Comparison of ENCODE assay signal across 8 cellular contexts in the genomic region with DNA sequence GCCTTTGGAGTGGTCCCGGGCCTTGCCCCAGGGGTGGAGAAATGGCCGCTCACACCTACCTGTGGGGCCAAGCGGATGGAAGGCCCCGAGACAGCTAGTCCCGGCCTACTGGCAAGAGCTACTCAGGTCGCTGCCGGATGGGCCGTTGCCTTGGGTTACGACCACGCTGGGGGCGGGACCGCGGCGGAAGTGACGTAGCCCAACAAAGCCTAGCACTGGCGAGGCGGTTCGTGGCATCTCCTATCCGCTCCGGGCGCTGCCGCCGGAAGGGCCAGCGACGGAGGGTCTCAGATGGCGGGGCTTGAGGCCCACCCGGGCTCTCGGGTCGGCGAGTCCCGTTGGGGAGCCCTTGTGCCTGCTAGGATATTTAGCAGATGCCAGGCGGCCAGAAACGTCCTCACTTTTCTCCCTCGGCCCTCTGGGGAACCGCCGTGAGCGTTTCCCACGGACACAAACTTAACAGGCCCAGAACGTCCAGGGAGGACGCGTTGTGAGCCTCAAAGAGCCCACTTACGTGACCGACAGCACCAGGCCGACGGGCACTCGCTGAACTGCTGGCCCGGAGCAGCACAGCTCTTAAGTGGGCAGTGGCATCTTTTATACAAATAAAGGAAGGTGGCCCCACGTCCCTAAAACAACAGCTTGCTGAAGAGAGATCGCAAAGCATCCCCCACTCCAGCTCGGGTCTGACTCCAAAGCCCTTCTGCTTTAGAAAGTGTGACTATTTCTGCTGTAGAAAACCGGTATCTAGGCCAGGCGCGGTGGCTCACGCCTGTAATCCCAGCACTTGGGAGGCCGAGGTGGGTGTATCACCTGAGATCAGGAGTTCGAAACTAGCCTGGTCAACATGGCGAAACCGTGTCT. TPM values are rescaled to one million over a fixed set of nuclear protein-coding genes. Genes with fewer than 3 reads are reported as not detected.
A peak's percentile ranks its signal among the peaks of the same experiment; 100 is the strongest.
DNase-seq lines count a peak whose midpoint lies in the region; ATAC-seq, FAIRE-seq and TF ChIP-seq lines count a peak whose summit lies in the region.

A gene with protein sequence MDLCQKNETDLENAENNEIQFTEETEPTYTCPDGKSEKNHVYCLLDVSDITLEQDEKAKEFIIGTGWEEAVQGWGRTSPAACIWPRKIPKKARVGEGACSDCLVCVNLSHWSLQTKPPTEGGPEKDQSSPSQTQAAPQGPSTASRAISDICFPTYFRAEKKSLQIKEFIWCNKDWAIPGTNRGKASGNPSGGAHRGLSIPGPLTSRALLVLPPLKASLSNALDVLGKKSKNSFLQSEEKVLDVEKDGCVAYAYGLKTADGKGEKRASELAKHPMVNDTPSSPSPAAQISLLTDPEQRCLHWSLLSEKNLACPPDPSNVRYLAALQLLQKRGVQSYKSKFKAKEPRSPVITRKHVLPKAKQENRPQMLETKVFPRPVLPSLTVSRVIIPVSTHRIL (minus strand): TSS at position 162 of the 864 bp plus-strand sequence. CDS start 13,283 bp downstream, outside the sequence.

- no peaks in the 10 kb centered on the region for H3K9me3 ChIP-seq in cardiac muscle cell (ENCODE audit: low read depth)
- no peaks in the 10 kb centered on the region for H3K9me3 ChIP-seq in pancreas
- H3K9me3 ChIP-seq in thyroid gland: no peaks in the 10 kb centered on the region

- WGBS in pancreas, 2 donors: 11 to 12% methylated on average over 52 to 58 of the region's 58 CpGs
- WGBS in thyroid gland, 2 donors: 9 to 33% methylated on average over 10 to 36 of the region's 58 CpGs

- H3K27ac ChIP-seq in cardiac muscle cell: peak within 1 kb of the TSS; percentile 96
- peak within 1 kb of the TSS; percentile 86 to 95 (median 92) for H3K27ac ChIP-seq in pancreas
- peak within 1 kb of the TSS; percentile 88 to 96 (median 93) for H3K27ac ChIP-seq in thyroid gland

- DNase-seq in GM12865 (ENCODE audit: low read depth): peak; percentile 97
- DNase-seq in NCI-H1105 treated with DMSO at 0.1 percent for 48 hours (lab: John Stamatoyannopoulos, UW): peak; percentile 81
- DNase-seq in SKM-1 (lab: John Stamatoyannopoulos, UW; ENCODE audit: unreplicated experiment): peak; percentile 81
- peak; percentile 94 for DNase-seq in activated naive CD8-positive, alpha-beta T cell treated with anti-CD3 and anti-CD28 coated beads, Interleukin-2, amount 50 U/mL, for 16 hours (ENCODE audit: low read depth, low spot score)
- peak; percentile 97 to 98 for DNase-seq in cardiac muscle cell (ENCODE audit: low read depth in 1 of 2, low spot score in 1 of 2)
- peak; percentile 97 to 99 (median 98) for DNase-seq in pancreas
- DNase-seq in thyroid gland: peak; percentile 98

- ATAC-seq in HG02678 (IDR thresholded peaks at IDR 0.05; ENCODE audit: unreplicated experiment) (peak; percentile 94), pancreas (peak; percentile 96 to 99 (median 97))

- no peaks in the 10 kb centered on the region for H3K4me1 ChIP-seq in cardiac muscle cell (ENCODE audit: low read depth)
- H3K4me1 ChIP-seq in pancreas: peaks cover 0 to 3% (median 0%) of the 10 kb centered on the region in 3 donors
- H3K4me1 ChIP-seq in thyroid gland: peaks cover 21 to 24% of the 10 kb centered on the region in 2 donors

- TF ChIP-seq CTCF in GM12865 (IDR thresholded peaks at IDR 0.05; ENCODE audit: insufficient read depth, low read depth, low read length, missing control alignments): no peak
- no peak for TF ChIP-seq CTCF in cardiac muscle cell (IDR thresholded peaks at IDR 0.05; ENCODE audit: low read depth, low read length)
- no peak for TF ChIP-seq CTCF in pancreas (IDR thresholded peaks at IDR 0.05)
- TF ChIP-seq CTCF in thyroid gland (IDR thresholded peaks at IDR 0.05): peak in 2 of 6 experiments; percentile 6 to 12

- FAIRE-seq in pancreas (lab: Jason Lieb, UNC): no peak

- H3K36me3 ChIP-seq in cardiac muscle cell: no peaks in the 10 kb centered on the region
- no peaks in the 10 kb centered on the region for H3K36me3 ChIP-seq in pancreas
- no peaks in the 10 kb centered on the region for H3K36me3 ChIP-seq in thyroid gland

- H3K4me3 ChIP-seq in GM12865 (ENCODE audit: low read depth, low read length): peak within 1 kb of the TSS; percentile 75
- peak within 1 kb of the TSS; percentile 88 for H3K4me3 ChIP-seq in cardiac muscle cell
- H3K4me3 ChIP-seq in pancreas: peak within 1 kb of the TSS; percentile 45 to 68 (median 48)
- H3K4me3 ChIP-seq in thyroid gland (replicated peaks in 1 of 3): peak within 1 kb of the TSS; percentile 5 to 38 (median 14)

- TF ChIP-seq POLR2A in thyroid gland (IDR thresholded peaks at IDR 0.05): peak; percentile 5 to 84

- H3K27me3 ChIP-seq in cardiac muscle cell (no peaks in the 10 kb centered on the region), pancreas (no peaks in the 10 kb centered on the region), thyroid gland (no peaks in the 10 kb centered on the region)

- intact Hi-C loops in pancreas (cut with DNase I) (no loop called here), thyroid gland (cut with DNase I) (loop anchor here (2.0 to 10.0 kb wide), 3 partner anchors 19 to 73 kb away; a partner anchor contains a TSS)

RNA-seq across cellular contexts. Expression of the gene that starts here (rescaled TPM):
- 0.60 and 1.9 TPM in 2 replicates for total RNA-seq in cardiac muscle cell
- 0.60 and 1.7 TPM in 2 replicates for polyA plus RNA-seq in cardiac muscle cell
- total RNA-seq in pancreas: under 1 TPM in 5 of 6 donors, not detected in 1; 0.08 to 0.81 (median 0.20) TPM
- 1 to 10 TPM in 1 of 2 donors, under 1 TPM in 1; 0.84 to 1.4 TPM for polyA plus RNA-seq in pancreas
- total RNA-seq in thyroid gland: 10 to 100 TPM in 2 of 4 donors, 1 to 10 TPM in 2; 3.1 to 14.2 (median 9.7) TPM

Comparison
In these comparisons a context has a peak if more than half of its experiments do, and no peak if none do; other contexts are left out.
1. Peak in every context shown above with its lines: DNase-seq, ATAC-seq, H3K4me3 ChIP-seq and H3K27ac ChIP-seq.
2. H3K4me3 ChIP-seq: peak in every context shown above with its lines; median percentile 88 in cardiac muscle cell; 75 in GM12865; 48 in pancreas; 14 in thyroid gland.